20 cellular contexts compared by ENCODE assay signal in genomic region chr6:157716553-157716952, GRCh38.
DNase-seq lines count a peak whose midpoint lies in the region; ATAC-seq and TF ChIP-seq lines count a peak whose summit lies in the region.
"Had no signal": no experiment of that assay in that cellular context is flagged by ENCODE, and none has a peak within 500 bp of the region (broad histone marks: within the 10 kb centered on the region; RNA-seq: fewer than 3 reads in every experiment).

No MANE protein-coding gene starts in this region.

- no peak for TF ChIP-seq POLR2A in vagina (IDR thresholded peaks at IDR 0.05)

- DNase-seq in right cardiac atrium = no peak
- DNase-seq in left ventricle myocardium superior = no peak
- DNase-seq in ascending aorta (ENCODE audit: low spot score in 2 of 2) = no peak
- DNase-seq in nephron progenitor cell = no peak
- no peak for DNase-seq in vagina (ENCODE audit: extremely low spot score in 2 of 2)
- DNase-seq in cortex of kidney (lab: John Stamatoyannopoulos, UW) = no peak
- DNase-seq in NCI-H2171 treated with DMSO at 0.1 percent for 48 hours (lab: John Stamatoyannopoulos, UW) = no peak
- no peak for DNase-seq in effector CD8-positive, alpha-beta T cell (lab: John Stamatoyannopoulos, UW)
- DNase-seq: activated CD4-positive, alpha-beta T cell treated with anti-CD3 and anti-CD28 coated beads for 48 hours; activated T-cell treated with anti-CD3 and anti-CD28 coated beads for 4 hours; central memory CD4-positive, alpha-beta T cell; endodermal cell; NCI-H345; stimulated activated CD4-positive, alpha-beta T cell treated with anti-CD3 and anti-CD28 coated beads, Interleukin-4, amount 100 ng/mL, for 24 hours; T1000 had no signal

- H3K9me3 ChIP-seq in right cardiac atrium (ENCODE audit: control insufficient read depth, low read length) (no peaks in the 10 kb centered on the region), ascending aorta (no peaks in the 10 kb centered on the region), vagina (no peaks in the 10 kb centered on the region)
- H3K9me3 ChIP-seq: HAP-1 had no signal

- peaks cover 72% of the 10 kb centered on the region for H3K4me1 Mint-ChIP-seq in nephron progenitor cell
- H3K4me1 Mint-ChIP-seq: activated naive CD4-positive, alpha-beta T cell treated with anti-CD3 and anti-CD28 coated beads, Interleukin-2, amount 50 U/mL, for 24 hours had no signal

- ATAC-seq in right cardiac atrium (no peak), left ventricle myocardium superior (no peak)
- ATAC-seq: GM12878 had no signal

- no peaks in the 10 kb centered on the region for H3K36me3 Mint-ChIP-seq in nephron progenitor cell (ENCODE audit: low read depth)
- H3K36me3 Mint-ChIP-seq: activated naive CD4-positive, alpha-beta T cell treated with anti-CD3 and anti-CD28 coated beads, Interleukin-2, amount 50 U/mL, for 24 hours had no signal

- H3K4me3 ChIP-seq in right cardiac atrium (ENCODE audit: low read length) = peak overlapping the region; percentile 19
- peak overlapping the region in 1 of 2 donors; percentile 19 for H3K4me3 ChIP-seq in ascending aorta
- peak overlapping the region in 1 of 2 donors; percentile 28 for H3K4me3 ChIP-seq in vagina
- H3K4me3 ChIP-seq: GM12878, HAP-1 had no signal

- no peaks in the 10 kb centered on the region for H3K9me3 Mint-ChIP-seq in nephron progenitor cell
- H3K9me3 Mint-ChIP-seq: activated naive CD4-positive, alpha-beta T cell treated with anti-CD3 and anti-CD28 coated beads, Interleukin-2, amount 50 U/mL, for 24 hours; endodermal cell; neural crest cell had no signal

- peak overlapping the region; percentile 55 for H3K27ac ChIP-seq in right cardiac atrium (ENCODE audit: low read length)
- peak overlapping the region; percentile 72 to 80 for H3K27ac ChIP-seq in ascending aorta
- peak overlapping the region; percentile 86 for H3K27ac ChIP-seq in vagina
- H3K27ac ChIP-seq: foreskin keratinocyte had no signal

- WGBS in right cardiac atrium = 88% methylated on average over 4 of the region's 4 CpGs

- peak overlapping the region; percentile 65 for H3K4me3 Mint-ChIP-seq in nephron progenitor cell
- H3K4me3 Mint-ChIP-seq: activated naive CD4-positive, alpha-beta T cell treated with anti-CD3 and anti-CD28 coated beads, Interleukin-2, amount 50 U/mL, for 24 hours; endodermal cell; neural crest cell had no signal

- no peak for TF ChIP-seq CTCF in ascending aorta (IDR thresholded peaks at IDR 0.05)
- no peak for TF ChIP-seq CTCF in nephron progenitor cell (IDR thresholded peaks at IDR 0.05)
- TF ChIP-seq CTCF in vagina (IDR thresholded peaks at IDR 0.05) = no peak

- H3K27me3 ChIP-seq in right cardiac atrium (ENCODE audit: control insufficient read depth, insufficient read depth) = no peaks in the 10 kb centered on the region
- H3K27me3 ChIP-seq in ascending aorta = no peaks in the 10 kb centered on the region
- no peaks in the 10 kb centered on the region for H3K27me3 ChIP-seq in vagina
- H3K27me3 ChIP-seq: foreskin keratinocyte had no signal

- intact Hi-C loops in right cardiac atrium (cut with DNase I) = no loop called here
- intact Hi-C loops in left ventricle myocardium superior (cut with micrococcal nuclease) = no loop called here
- intact Hi-C loops in ascending aorta (cut with DNase I) = no loop called here
- intact Hi-C loops in vagina (cut with DNase I) = no loop called here

- H3K27me3 Mint-ChIP-seq in nephron progenitor cell (ENCODE audit: low read depth, poor library complexity) = peaks cover 3% of the 10 kb centered on the region
- H3K27me3 Mint-ChIP-seq: activated naive CD4-positive, alpha-beta T cell treated with anti-CD3 and anti-CD28 coated beads, Interleukin-2, amount 50 U/mL, for 24 hours had no signal

- H3K36me3 ChIP-seq in ascending aorta = no peaks in the 10 kb centered on the region
- no peaks in the 10 kb centered on the region for H3K36me3 ChIP-seq in vagina
- H3K36me3 ChIP-seq: HAP-1 had no signal

- H3K4me1 ChIP-seq in right cardiac atrium (ENCODE audit: control insufficient read depth, insufficient read depth, low read length) (peaks cover 6% of the 10 kb centered on the region), ascending aorta (no peaks in the 10 kb centered on the region), vagina (peaks cover 44% of the 10 kb centered on the region)
- H3K4me1 ChIP-seq: foreskin keratinocyte had no signal

- H3K27ac Mint-ChIP-seq in nephron progenitor cell = peak overlapping the region; percentile 96
- H3K27ac Mint-ChIP-seq: activated naive CD4-positive, alpha-beta T cell treated with anti-CD3 and anti-CD28 coated beads, Interleukin-2, amount 50 U/mL, for 24 hours; endodermal cell had no signal
